In the genomic region with DNA sequence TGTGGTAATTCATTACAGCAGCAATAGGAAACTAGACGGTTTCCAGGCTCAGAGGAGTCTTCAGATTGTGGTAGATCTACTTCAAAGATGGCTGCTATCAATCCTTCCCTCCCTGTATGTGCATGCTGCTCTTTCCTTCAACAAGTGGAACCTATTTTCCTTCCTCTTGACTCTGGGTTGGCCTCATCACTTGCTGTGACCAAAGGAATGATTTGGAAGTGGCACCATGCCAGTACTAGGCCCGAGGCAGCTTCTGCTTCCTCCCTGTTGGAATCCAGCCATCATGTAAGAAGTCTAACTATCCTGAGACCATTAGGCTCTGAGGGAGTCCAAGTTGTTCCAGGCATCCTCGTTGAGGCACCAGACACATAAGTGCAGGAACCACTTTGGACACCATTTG, we compare ENCODE assay signal across 22 cellular contexts. TPM values are rescaled to one million over a fixed set of nuclear protein-coding genes. Genes with fewer than 3 reads are reported as not detected.
"Had no signal": no experiment of that assay in that cellular context is flagged by ENCODE, and none has a peak within 500 bp of the region (broad histone marks: within the 10 kb centered on the region; RNA-seq: fewer than 3 reads in every experiment).

No MANE protein-coding gene starts in this region.

- H3K27ac Mint-ChIP-seq: activated CD8-positive, alpha-beta memory T cell treated with anti-CD3 and anti-CD28 coated beads, Interleukin-2, amount 10 ng/mL, durations not matched to agents 7 days and 5 days; activated naive CD4-positive, alpha-beta T cell treated with anti-CD3 and anti-CD28 coated beads for 36 hours; activated T-helper 2 cell treated with anti-CD3 and anti-CD28 coated beads, Interferon-gamma antibody, Interleukin-2, Interleukin-4, amounts not matched to agents 10 μg/mL and 5 μg/mL and 100 μg/mL, durations not matched to agents 14 hours and 24 hours and 36 hours; nephron progenitor cell; stimulated activated memory B cell treated with anti-CD40 and anti-IgM and Interleukin-4, amounts not matched to agents 10 μg/mL and 1 μg/mL and 100 μg/mL, for 72 hours; type B pancreatic cell had no signal

- H3K4me3 Mint-ChIP-seq: activated CD8-positive, alpha-beta memory T cell treated with anti-CD3 and anti-CD28 coated beads, Interleukin-2, amount 10 ng/mL, durations not matched to agents 7 days and 5 days; activated naive CD4-positive, alpha-beta T cell treated with anti-CD3 and anti-CD28 coated beads for 36 hours; nephron progenitor cell; stimulated activated memory B cell treated with anti-CD40 and anti-IgM and Interleukin-4, amounts not matched to agents 10 μg/mL and 1 μg/mL and 100 μg/mL, for 72 hours had no signal

- H3K9me3 ChIP-seq: gastroesophageal sphincter, heart left ventricle, sigmoid colon, testis had no signal

- ATAC-seq: activated CD8-positive, alpha-beta memory T cell treated with anti-CD3 and anti-CD28 coated beads, Interleukin-2, amount 10 ng/mL, durations not matched to agents 7 days and 5 days; esophagus mucosa; gastroesophageal sphincter; heart left ventricle; left lobe of liver; stimulated activated memory B cell treated with anti-CD40 and anti-IgM and Interleukin-4, amounts not matched to agents 10 μg/mL and 1 μg/mL and 100 μg/mL, for 72 hours had no signal

- H3K36me3 ChIP-seq: brain microvascular endothelial cell, gastroesophageal sphincter, heart left ventricle, sigmoid colon had no signal

- DNase-seq: activated CD4-positive, alpha-beta T cell treated with anti-CD3 and anti-CD28 coated beads, Interleukin-2, amount 50 U/mL, for 48 hours; activated CD8-positive, alpha-beta memory T cell treated with anti-CD3 and anti-CD28 coated beads, Interleukin-2, amount 10 ng/mL, durations not matched to agents 7 days and 5 days; activated naive CD4-positive, alpha-beta T cell treated with anti-CD3 and anti-CD28 coated beads for 36 hours; activated T-cell treated with anti-CD3 and anti-CD28 coated beads, Interleukin-2, amount 50 U/mL, for 1 hour; anterior cingulate cortex; brain microvascular endothelial cell; heart left ventricle; kidney; nephron progenitor cell; nucleus accumbens; sigmoid colon; stimulated activated CD4-positive, alpha-beta T cell treated with anti-CD3 and anti-CD28 coated beads, Interleukin-4, amount 100 ng/mL, for 4 hours; T-helper 9 cell; testis had no signal

- H3K4me1 ChIP-seq: gastroesophageal sphincter, heart left ventricle, sigmoid colon, testis had no signal

- H3K27ac ChIP-seq: brain microvascular endothelial cell, coronary artery, gastroesophageal sphincter, heart left ventricle, sigmoid colon, testis had no signal

- H3K4me3 ChIP-seq: coronary artery, gastroesophageal sphincter, heart left ventricle, lung, sigmoid colon, testis had no signal

- H3K4me1 Mint-ChIP-seq: activated CD8-positive, alpha-beta memory T cell treated with anti-CD3 and anti-CD28 coated beads, Interleukin-2, amount 10 ng/mL, durations not matched to agents 7 days and 5 days; stimulated activated memory B cell treated with anti-CD40 and anti-IgM and Interleukin-4, amounts not matched to agents 10 μg/mL and 1 μg/mL and 100 μg/mL, for 72 hours had no signal

- H3K36me3 Mint-ChIP-seq: activated CD8-positive, alpha-beta memory T cell treated with anti-CD3 and anti-CD28 coated beads, Interleukin-2, amount 10 ng/mL, durations not matched to agents 7 days and 5 days; stimulated activated memory B cell treated with anti-CD40 and anti-IgM and Interleukin-4, amounts not matched to agents 10 μg/mL and 1 μg/mL and 100 μg/mL, for 72 hours had no signal

- H3K9me3 Mint-ChIP-seq: activated T-helper 2 cell treated with anti-CD3 and anti-CD28 coated beads, Interferon-gamma antibody, Interleukin-2, Interleukin-4, amounts not matched to agents 10 μg/mL and 5 μg/mL and 100 μg/mL, durations not matched to agents 14 hours and 24 hours and 36 hours had no signal

- H3K27me3 Mint-ChIP-seq: activated CD8-positive, alpha-beta memory T cell treated with anti-CD3 and anti-CD28 coated beads, Interleukin-2, amount 10 ng/mL, durations not matched to agents 7 days and 5 days; stimulated activated memory B cell treated with anti-CD40 and anti-IgM and Interleukin-4, amounts not matched to agents 10 μg/mL and 1 μg/mL and 100 μg/mL, for 72 hours; type B pancreatic cell had no signal

RNA-seq across cellular contexts. Expression of a gene that starts 46.5 kb away (rescaled TPM):
- total RNA-seq: activated CD8-positive, alpha-beta memory T cell treated with anti-CD3 and anti-CD28 coated beads, Interleukin-2, amount 10 ng/mL, durations not matched to agents 7 days and 5 days; activated naive CD4-positive, alpha-beta T cell treated with anti-CD3 and anti-CD28 coated beads for 36 hours; activated T-helper 2 cell treated with anti-CD3 and anti-CD28 coated beads, Interferon-gamma antibody, Interleukin-2, Interleukin-4, amounts not matched to agents 10 μg/mL and 5 μg/mL and 100 μg/mL, durations not matched to agents 14 hours and 24 hours and 36 hours had no signal

RNA-seq across cellular contexts. Expression of a gene that starts 59.8 kb away (rescaled TPM):
- total RNA-seq: activated CD8-positive, alpha-beta memory T cell treated with anti-CD3 and anti-CD28 coated beads, Interleukin-2, amount 10 ng/mL, durations not matched to agents 7 days and 5 days; activated naive CD4-positive, alpha-beta T cell treated with anti-CD3 and anti-CD28 coated beads for 36 hours; activated T-helper 2 cell treated with anti-CD3 and anti-CD28 coated beads, Interferon-gamma antibody, Interleukin-2, Interleukin-4, amounts not matched to agents 10 μg/mL and 5 μg/mL and 100 μg/mL, durations not matched to agents 14 hours and 24 hours and 36 hours; esophagus mucosa; gastroesophageal sphincter; left lobe of liver; sigmoid colon had no signal
- polyA plus RNA-seq: sigmoid colon had no signal
